Comparison of ENCODE assay signal across 23 cellular contexts in the genomic region with DNA sequence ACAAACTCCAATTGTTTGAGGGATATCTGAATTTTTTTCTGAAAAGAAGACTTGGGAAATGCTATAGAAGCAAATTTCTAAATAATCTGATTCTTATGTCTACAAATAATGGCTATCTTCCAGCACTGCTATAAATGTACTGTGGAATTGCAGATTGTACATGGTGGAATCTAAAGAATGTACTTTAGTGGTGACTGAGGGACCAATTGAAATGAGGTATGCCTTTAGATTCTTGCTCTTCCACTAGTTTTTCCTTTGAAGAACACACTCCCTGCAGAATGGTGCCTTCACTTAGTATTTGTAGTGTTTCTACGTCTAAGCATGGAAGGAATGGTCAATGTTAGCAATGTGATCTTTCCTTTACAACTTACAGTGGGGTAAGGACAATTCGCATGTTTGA. TPM values are rescaled to one million over a fixed set of nuclear protein-coding genes. Genes with fewer than 3 reads are reported as not detected.
A peak's percentile ranks its signal among the peaks of the same experiment; 100 is the strongest.
DNase-seq lines count a peak whose midpoint lies in the region; ATAC-seq and TF ChIP-seq lines count a peak whose summit lies in the region.
"Had no signal": no experiment of that assay in that cellular context is flagged by ENCODE, and none has a peak within 500 bp of the region (broad histone marks: within the 10 kb centered on the region; RNA-seq: fewer than 3 reads in every experiment).

No MANE protein-coding gene starts in this region.

- H3K4me1 ChIP-seq in GM23248 (ENCODE audit: insufficient read depth) (no peaks in the 10 kb centered on the region), PC-3 (ENCODE audit: insufficient read depth, low read length) (no peaks in the 10 kb centered on the region)

- intact Hi-C loops in PC-3 (cut with micrococcal nuclease) = no loop called here

- H3K27ac ChIP-seq in GM23248 (no peak overlapping the region), PC-3 (ENCODE audit: low read length) (no peak overlapping the region)

- CTCF ChIA-PET in PC-3 (lab: Charles Lee) = no interaction called here

- H3K4me2 ChIP-seq in GM23248 (ENCODE audit: unreplicated experiment) (no peak overlapping the region), PC-3 (ENCODE audit: low read length) (no peak overlapping the region)
- H3K4me2 ChIP-seq: GM23338, SK-N-SH had no signal

- H4K20me1 ChIP-seq in GM23248 (ENCODE audit: insufficient read depth) (no peaks in the 10 kb centered on the region), PC-3 (ENCODE audit: low read length) (no peaks in the 10 kb centered on the region)

- POLR2A ChIA-PET in PC-3 (lab: Charles Lee; ENCODE audit: unreplicated experiment) = no interaction called here

- no peak for TF ChIP-seq CTCF in PC-3 (conservative IDR thresholded peaks at IDR 0.05; ENCODE audit: low read depth, low read length)

- in situ Hi-C loops in GM23248 (cut with MboI) = no loop called here

- H3K27me3 ChIP-seq in GM23248 (replicated peaks; ENCODE audit: insufficient read depth) (no peaks in the 10 kb centered on the region), PC-3 (ENCODE audit: low read length) (no peaks in the 10 kb centered on the region)

- no peak overlapping the region for H3K9ac ChIP-seq in GM23248
- H3K9ac ChIP-seq in PC-3 (ENCODE audit: low read length) = no peak overlapping the region
- H3K9ac ChIP-seq: SK-N-SH had no signal

- no peak for ATAC-seq in PC-3
- ATAC-seq: GM23338, T-cell had no signal

- no peaks in the 10 kb centered on the region for H3K79me2 ChIP-seq in GM23248 (ENCODE audit: insufficient read depth)
- H3K79me2 ChIP-seq in PC-3 (ENCODE audit: low read length) = no peaks in the 10 kb centered on the region

- H3K4me3 ChIP-seq in GM23248 (no peak overlapping the region), PC-3 (ENCODE audit: low read length) (no peak overlapping the region)
- H3K4me3 ChIP-seq: GM23338 had no signal

- no peaks in the 10 kb centered on the region for H3K9me3 ChIP-seq in GM23248 (ENCODE audit: low read depth)
- no peaks in the 10 kb centered on the region for H3K9me3 ChIP-seq in PC-3 (ENCODE audit: low read length)
- H3K9me3 ChIP-seq: SK-N-SH had no signal

- H2AFZ ChIP-seq in GM23248 = no peak overlapping the region
- no peak overlapping the region for H2AFZ ChIP-seq in PC-3 (ENCODE audit: low read length)
- H2AFZ ChIP-seq: GM23338 had no signal

- H3K36me3 ChIP-seq in GM23248 (ENCODE audit: low read depth) = no peaks in the 10 kb centered on the region
- no peaks in the 10 kb centered on the region for H3K36me3 ChIP-seq in PC-3 (ENCODE audit: low read depth, low read length)

- H3K9me2 ChIP-seq in GM23248 (ENCODE audit: insufficient read depth) (no peaks in the 10 kb centered on the region), PC-3 (replicated peaks; ENCODE audit: low read length) (no peaks in the 10 kb centered on the region)
- H3K9me2 ChIP-seq: SK-N-SH had no signal

- DNase-seq in GM23248 (peak; percentile 2), PC-3 (peak; percentile 22), glomerular visceral epithelial cell (ENCODE audit: extremely low spot score) (peak; percentile 2), activated T-cell treated with anti-CD3 and anti-CD28 coated beads for 4 hours (no peak), NCI-H146 (lab: John Stamatoyannopoulos, UW) (no peak), NCI-H69 (lab: John Stamatoyannopoulos, UW) (no peak), NCI-H2171 treated with DMSO at 0.1 percent for 48 hours (lab: John Stamatoyannopoulos, UW) (no peak)
- DNase-seq: DND-41; GDM1; KG1; NCI-H1417; NCI-H187 treated with DMSO at 0.1 percent for 48 hours; NCI-H446; NCI-H748 treated with DMSO at 0.1 percent for 48 hours; NK-92 treated with Interleukin-12 subunit alpha and Interleukin-12 subunit beta, amount 100 ng/mL, for 24 hours; SHP77; SK-N-SH; T-cell had no signal

- H3F3A ChIP-seq in GM23248 (ENCODE audit: insufficient read depth) (no peaks in the 10 kb centered on the region), PC-3 (ENCODE audit: low read length, unreplicated experiment) (no peaks in the 10 kb centered on the region)

- no TSS peak for BruUV-seq in PC-3 (replicated peaks; lab: Mats Ljungman, UMichigan)

- WGBS in GM23248 (ENCODE audit: low coverage in 1 of 2, low lambda C conversion rate in 2 of 2, missing lambda C conversion rate in 2 of 2), 2 experiments = 3 to 9% methylated on average over 2 of the region's 2 CpGs

RNA-seq across cellular contexts. Expression of a gene that starts 11.7 kb away (rescaled TPM):
- not detected in 2 replicates for total RNA-seq in GM23248 (2014; rRNA removed; shearing (Covaris generic))
- polyA plus RNA-seq in GM23248 (2016; fragmentation: Nextera tagmentation; extraction: Ambion mirVana) = not detected in 2 replicates
- total RNA-seq in PC-3 (2014; rRNA removed) = not detected in 2 replicates
- total RNA-seq: GM23338, HT-29, OCI-LY7, RPMI7951, T-cell had no signal
- polyA plus RNA-seq: AG04450, GM23338, SK-N-SH had no signal

RNA-seq across cellular contexts. Expression of a gene that starts 52.5 kb away (rescaled TPM):
- total RNA-seq in GM23248 (2014; rRNA removed; shearing (Covaris generic)) = not detected in 2 replicates
- polyA plus RNA-seq in GM23248 (2016; fragmentation: Nextera tagmentation; extraction: Ambion mirVana) = not detected in 2 replicates
- total RNA-seq in PC-3 (2014; rRNA removed) = not detected in 2 replicates
- total RNA-seq: GM23338, HT-29, OCI-LY7, RPMI7951 had no signal
- polyA plus RNA-seq: AG04450, SK-N-SH had no signal

Comparison
In these comparisons a context has a peak if more than half of its experiments do, and no peak if none do; other contexts are left out.
1. DNase-seq: peak in GM23248 (single experiment), PC-3 (single experiment) and glomerular visceral epithelial cell (single experiment); none in activated T-cell treated with anti-CD3 and anti-CD28 coated beads for 4 hours (single experiment), NCI-H146 (single experiment), NCI-H69 (single experiment) and NCI-H2171 treated with DMSO at 0.1 percent for 48 hours (single experiment).